11 cellular contexts compared by ENCODE assay signal in genomic region chr21:41128981-41129380, GRCh38.
"Had no signal": no experiment of that assay in that cellular context is flagged by ENCODE, and none has a peak within 500 bp of the region (broad histone marks: within the 10 kb centered on the region; RNA-seq: fewer than 3 reads in every experiment).

No MANE protein-coding gene starts in this region.

- ATAC-seq: GM23338, HCT116 had no signal

- H3K4me3 Mint-ChIP-seq: GM23338, H9, HFFc6 had no signal

- H3K9me3 Mint-ChIP-seq: HFFc6 had no signal

- FAIRE-seq: H1, H54 had no signal

- H3K36me3 ChIP-seq: HAP-1 had no signal

- H3K27ac ChIP-seq: GM23248 had no signal

- DNase-seq: GM23248, GOT3, H7, H9, HCEC 1CT, HFFc6 had no signal

- H3K27ac Mint-ChIP-seq: GM23338, H9, HFFc6 had no signal

- H3K4me1 Mint-ChIP-seq: GM23338 had no signal

- H3K4me1 ChIP-seq: HAP-1 had no signal

- H3K9me3 ChIP-seq: HAP-1 had no signal

- H3K4me3 ChIP-seq: GM23248, GM23338, HAP-1 had no signal
